13 cellular contexts compared by ENCODE assay signal in the genomic region with DNA sequence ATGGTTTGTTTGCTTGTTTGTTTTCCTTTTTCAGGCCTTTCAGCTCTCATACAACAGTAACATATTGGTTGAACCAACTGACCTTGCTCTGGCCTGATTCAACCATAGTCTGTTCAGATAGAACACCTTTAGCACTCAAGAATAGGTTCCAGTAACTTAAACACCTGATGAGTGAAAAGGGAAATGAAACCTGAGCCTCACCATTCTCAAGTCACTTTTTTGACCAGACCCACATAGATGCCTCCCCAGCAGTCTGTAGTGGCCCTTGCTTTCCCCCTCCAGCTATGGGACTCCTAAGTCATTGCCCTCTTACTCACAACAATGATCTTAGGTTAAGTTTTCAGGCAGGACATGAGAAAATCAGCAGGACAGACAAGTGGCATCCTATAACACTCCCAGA.
A peak's percentile ranks its signal among the peaks of the same experiment; 100 is the strongest.
DNase-seq lines count a peak whose midpoint lies in the region; ATAC-seq, FAIRE-seq and TF ChIP-seq lines count a peak whose summit lies in the region.
"Had no signal": no experiment of that assay in that cellular context is flagged by ENCODE, and none has a peak within 500 bp of the region (broad histone marks: within the 10 kb centered on the region; RNA-seq: fewer than 3 reads in every experiment).

No MANE protein-coding gene starts in this region.

- H3F3A ChIP-seq in neural progenitor cell (ENCODE audit: low read depth) = peaks cover 3% of the 10 kb centered on the region

- ATAC-seq in GM19025 (IDR thresholded peaks at IDR 0.05; ENCODE audit: low read depth, unreplicated experiment) = peak; percentile 56
- ATAC-seq in GM21825 (IDR thresholded peaks at IDR 0.05; ENCODE audit: unreplicated experiment) = peak; percentile 57
- peak; percentile 71 for ATAC-seq in HG03342 (IDR thresholded peaks at IDR 0.05; ENCODE audit: unreplicated experiment)

- H4K20me1 ChIP-seq in neural progenitor cell (ENCODE audit: low read depth) = no peaks in the 10 kb centered on the region

- H3K36me3 Mint-ChIP-seq in neural progenitor cell (no peaks in the 10 kb centered on the region), glutamatergic neuron (ENCODE audit: unreplicated experiment) (no peaks in the 10 kb centered on the region)
- no peaks in the 10 kb centered on the region for H3K36me3 Mint-ChIP-seq in activated T-cell treated with anti-CD3 and anti-CD28 coated beads, Interleukin-2, amount 50 U/mL, for 24 hours (ENCODE audit: low read depth)

- DNase-seq in neural progenitor cell (ENCODE audit: low spot score) (no peak), glutamatergic neuron (no peak), RCC 7860 (ENCODE audit: low spot score) (no peak)
- no peak for DNase-seq in stimulated activated CD4-positive, alpha-beta T cell treated with anti-CD3 and anti-CD28 coated beads, Interleukin-15, amount 100 ng/mL, for 24 hours
- DNase-seq in activated T-cell treated with anti-CD3 and anti-CD28 coated beads, Interleukin-2, amount 50 U/mL, for 24 hours = no peak
- DNase-seq: activated naive CD4-positive, alpha-beta T cell treated with anti-CD3 and anti-CD28 coated beads, Interleukin-2, amount 50 U/mL, for 16 hours; CD4-positive, CD25-positive, alpha-beta regulatory T cell; NCI-H146 had no signal

- peaks cover 9% of the 10 kb centered on the region for H3K4me1 Mint-ChIP-seq in neural progenitor cell
- no peaks in the 10 kb centered on the region for H3K4me1 Mint-ChIP-seq in glutamatergic neuron (ENCODE audit: low read depth, unreplicated experiment)
- no peaks in the 10 kb centered on the region for H3K4me1 Mint-ChIP-seq in activated T-cell treated with anti-CD3 and anti-CD28 coated beads, Interleukin-2, amount 50 U/mL, for 24 hours (ENCODE audit: low read depth)
- H3K4me1 Mint-ChIP-seq: CD4-positive, CD25-positive, alpha-beta regulatory T cell; neural crest cell had no signal

- peak overlapping the region; percentile 4 for H2AFZ ChIP-seq in neural progenitor cell (replicated peaks)

- H3K27ac Mint-ChIP-seq in neural progenitor cell (no peak overlapping the region), glutamatergic neuron (ENCODE audit: unreplicated experiment) (no peak overlapping the region)
- no peak overlapping the region for H3K27ac Mint-ChIP-seq in activated T-cell treated with anti-CD3 and anti-CD28 coated beads, Interleukin-2, amount 50 U/mL, for 24 hours
- H3K27ac Mint-ChIP-seq: CD4-positive, CD25-positive, alpha-beta regulatory T cell had no signal

- peaks cover 13% of the 10 kb centered on the region for H3K4me1 ChIP-seq in neural progenitor cell

- H3K4me2 ChIP-seq in neural progenitor cell = no peak overlapping the region
- H3K4me2 ChIP-seq: smooth muscle cell had no signal

- TF ChIP-seq CTCF in neural progenitor cell (IDR thresholded peaks at IDR 0.05) (no peak), glutamatergic neuron (IDR thresholded peaks at IDR 0.05; ENCODE audit: partially characterized antibody, unreplicated experiment) (no peak)

- no peaks in the 10 kb centered on the region for H3K9me3 Mint-ChIP-seq in neural progenitor cell
- H3K9me3 Mint-ChIP-seq in glutamatergic neuron (ENCODE audit: unreplicated experiment) = no peaks in the 10 kb centered on the region
- H3K9me3 Mint-ChIP-seq in activated T-cell treated with anti-CD3 and anti-CD28 coated beads, Interleukin-2, amount 50 U/mL, for 24 hours = no peaks in the 10 kb centered on the region
- H3K9me3 Mint-ChIP-seq: neural crest cell had no signal

- H3K4me3 Mint-ChIP-seq in neural progenitor cell = no peak overlapping the region
- H3K4me3 Mint-ChIP-seq in glutamatergic neuron (ENCODE audit: unreplicated experiment) = no peak overlapping the region
- no peak overlapping the region for H3K4me3 Mint-ChIP-seq in activated T-cell treated with anti-CD3 and anti-CD28 coated beads, Interleukin-2, amount 50 U/mL, for 24 hours
- H3K4me3 Mint-ChIP-seq: CD4-positive, CD25-positive, alpha-beta regulatory T cell; neural crest cell had no signal

- FAIRE-seq in RCC 7860 (lab: Jason Lieb, UNC) = no peak

- no peak overlapping the region for H3K27ac ChIP-seq in neural progenitor cell

- no peaks in the 10 kb centered on the region for H3K36me3 ChIP-seq in neural progenitor cell

- no peak overlapping the region for H3K9ac ChIP-seq in neural progenitor cell

- no peaks in the 10 kb centered on the region for H3K79me2 ChIP-seq in neural progenitor cell (ENCODE audit: low read depth)

- peaks cover 2% of the 10 kb centered on the region for H3K27me3 Mint-ChIP-seq in neural progenitor cell (ENCODE audit: insufficient read depth, low read depth)
- H3K27me3 Mint-ChIP-seq in glutamatergic neuron (ENCODE audit: unreplicated experiment) = no peaks in the 10 kb centered on the region
- H3K27me3 Mint-ChIP-seq in activated T-cell treated with anti-CD3 and anti-CD28 coated beads, Interleukin-2, amount 50 U/mL, for 24 hours = peaks cover 11% of the 10 kb centered on the region
- H3K27me3 Mint-ChIP-seq: CD4-positive, CD25-positive, alpha-beta regulatory T cell had no signal

- no peaks in the 10 kb centered on the region for H3K27me3 ChIP-seq in neural progenitor cell

- no peaks in the 10 kb centered on the region for H3K9me3 ChIP-seq in neural progenitor cell (ENCODE audit: low read depth)

- no peak overlapping the region for H3K4me3 ChIP-seq in neural progenitor cell
- H3K4me3 ChIP-seq: smooth muscle cell had no signal
